Comparison of ENCODE assay signal across 15 cellular contexts in the genomic region with DNA sequence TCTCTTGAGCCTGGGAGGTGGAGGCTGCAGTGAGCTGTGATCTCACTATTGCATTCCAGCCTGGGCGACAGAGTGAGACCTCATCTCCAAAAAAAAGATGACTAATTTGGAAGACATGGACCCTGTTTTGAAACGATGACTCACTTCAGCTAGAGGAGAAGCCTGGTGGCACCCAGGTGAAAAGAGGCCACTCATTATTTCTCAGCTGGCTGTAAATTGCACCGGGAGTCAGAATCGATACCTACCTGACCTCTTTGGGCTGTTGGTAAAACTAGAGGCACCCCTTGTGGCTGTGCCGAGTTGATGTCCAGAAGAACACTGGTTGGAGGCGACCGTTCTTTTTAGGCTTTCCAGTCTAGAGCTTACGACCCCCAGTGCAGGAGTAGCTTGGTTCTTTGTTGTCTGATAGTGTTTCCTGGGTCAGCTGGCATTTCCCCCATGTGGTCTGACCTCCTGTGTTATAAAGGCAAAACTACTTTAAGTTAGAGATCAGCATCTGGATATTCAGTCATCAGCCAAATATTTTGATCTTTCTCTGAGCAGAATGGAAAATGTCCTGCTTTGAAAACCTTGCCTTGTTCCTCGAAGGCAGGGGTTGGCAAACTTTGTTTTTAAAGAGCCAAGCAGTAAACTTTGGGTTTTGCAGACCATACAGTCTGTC.
DNase-seq lines count a peak whose midpoint lies in the region; ATAC-seq and TF ChIP-seq lines count a peak whose summit lies in the region.
"Had no signal": no experiment of that assay in that cellular context is flagged by ENCODE, and none has a peak within 500 bp of the region (broad histone marks: within the 10 kb centered on the region; RNA-seq: fewer than 3 reads in every experiment).

No MANE protein-coding gene starts in this region.

- peaks cover 13 to 20% of the 10 kb centered on the region in 2 donors for H3K36me3 Mint-ChIP-seq in naive B cell

- ATAC-seq in naive B cell (ENCODE audit: low read depth in 2 of 2), result no peak
- no peak for ATAC-seq in HG02973 (IDR thresholded peaks at IDR 0.05; ENCODE audit: unreplicated experiment)
- ATAC-seq: upper lobe of right lung had no signal

- H3K4me1 Mint-ChIP-seq in naive B cell, result peaks cover 68 to 98% (median 88%) of the 10 kb centered on the region in 3 donors

- in situ Hi-C loops in brain microvascular endothelial cell (cut with HindIII; ENCODE audit: low pct_ligation_motif_present, low sequenced_read_pairs), result no loop called here

- H3K36me3 ChIP-seq in brain microvascular endothelial cell (replicated peaks), result no peaks in the 10 kb centered on the region
- H3K36me3 ChIP-seq: SJSA1, upper lobe of right lung had no signal

- no peak overlapping the region for H3K4me3 Mint-ChIP-seq in naive B cell
- H3K4me3 Mint-ChIP-seq: brain had no signal

- peak overlapping the region in 4 of 6 donors; percentile 9 to 34 (median 26) for H3K27ac Mint-ChIP-seq in naive B cell
- H3K27ac Mint-ChIP-seq: brain had no signal

- TF ChIP-seq CTCF in brain microvascular endothelial cell (IDR thresholded peaks at IDR 0.05; ENCODE audit: low read depth, low read length, missing control alignments), result no peak

- H3K27me3 ChIP-seq in brain microvascular endothelial cell (replicated peaks), result no peaks in the 10 kb centered on the region
- H3K27me3 ChIP-seq: SJSA1, upper lobe of right lung had no signal

- H3K27me3 Mint-ChIP-seq in naive B cell, result no peaks in the 10 kb centered on the region
- H3K27me3 Mint-ChIP-seq: brain; CD4-positive, alpha-beta memory T cell had no signal

- no peak overlapping the region for H3K27ac ChIP-seq in brain microvascular endothelial cell
- H3K27ac ChIP-seq: SJSA1, upper lobe of right lung had no signal

- DNase-seq in EH (ENCODE audit: low read depth), result peak; percentile 35
- DNase-seq in LHCN-M2 (ENCODE audit: low read depth), result peak; percentile 5
- peak; percentile 27 for DNase-seq in brain microvascular endothelial cell
- DNase-seq in naive B cell, result no peak
- no peak for DNase-seq in NCI-H2107 (lab: John Stamatoyannopoulos, UW)
- no peak for DNase-seq in medulla oblongata (ENCODE audit: extremely low spot score)
- DNase-seq: activated gamma-delta T cell treated with Interleukin-2 at 50 U/mL for 16 hours; CD4-positive, alpha-beta memory T cell; effector CD8-positive, alpha-beta T cell; glutamatergic neuron; retina; upper lobe of right lung had no signal

- no peak overlapping the region for H3K4me3 ChIP-seq in brain microvascular endothelial cell (ENCODE audit: low read depth, low read length)
- H3K4me3 ChIP-seq: SJSA1, upper lobe of right lung had no signal

- H3K9me3 Mint-ChIP-seq in naive B cell, result peaks cover 3 to 12% (median 7%) of the 10 kb centered on the region in 7 donors

Comparison
In these comparisons a context has a peak if more than half of its experiments do, and no peak if none do; other contexts are left out.
1. DNase-seq: peak in EH (single experiment), LHCN-M2 (single experiment) and brain microvascular endothelial cell (single experiment); none in naive B cell (single experiment), NCI-H2107 (single experiment) and medulla oblongata (single experiment).